ENCODE assay signal across 15 cellular contexts in genomic region chr11:12017243-12017678, GRCh38. TPM values are rescaled to one million over a fixed set of nuclear protein-coding genes. Genes with fewer than 3 reads are reported as not detected.
DNase-seq lines count a peak whose midpoint lies in the region; ATAC-seq and TF ChIP-seq lines count a peak whose summit lies in the region.
"Had no signal": no experiment of that assay in that cellular context is flagged by ENCODE, and none has a peak within 500 bp of the region (broad histone marks: within the 10 kb centered on the region; RNA-seq: fewer than 3 reads in every experiment).

No MANE protein-coding gene starts in this region.

- ATAC-seq in HG03565 (IDR thresholded peaks at IDR 0.05; ENCODE audit: unreplicated experiment), result no peak
- no peak for ATAC-seq in GM18909 (IDR thresholded peaks at IDR 0.05; ENCODE audit: poor library complexity, unreplicated experiment)
- ATAC-seq: pancreas had no signal

- DNase-seq in GM03348 (ENCODE audit: low spot score) (peak; percentile 56), astrocyte of the hippocampus (ENCODE audit: low read depth, low spot score) (peak; percentile 95), fibroblast of villous mesenchyme (ENCODE audit: low read depth) (peak; percentile 60), skeletal muscle cell (ENCODE audit: low read depth) (peak; percentile 65), UCSD-AML1 (lab: John Stamatoyannopoulos, UW; ENCODE audit: unreplicated experiment) (no peak), NCI-H748 (lab: John Stamatoyannopoulos, UW; ENCODE audit: unreplicated experiment) (no peak)
- DNase-seq: activated CD4-positive, alpha-beta T cell treated with anti-CD3 and anti-CD28 coated beads for 4 hours; NCI-H1105; NCI-H510A; pancreas; T-helper 1 cell had no signal

- no peak for TF ChIP-seq CTCF in fibroblast of villous mesenchyme (IDR thresholded peaks at IDR 0.05; ENCODE audit: insufficient read depth, low read depth, low read length)

- H3K4me3 ChIP-seq in fibroblast of villous mesenchyme (ENCODE audit: low read depth, low read length), result no peak overlapping the region
- H3K4me3 ChIP-seq in skeletal muscle cell (ENCODE audit: low read depth, low read length), result no peak overlapping the region
- H3K4me3 ChIP-seq: BLaER1 treated with 17β-estradiol and CSF1 and Interleukin-3, amounts not matched to agents 10 nM and 100 nM; HAP-1; pancreas had no signal

RNA-seq across cellular contexts. Expression of gene DKK3, which starts 8.8 kb away (rescaled TPM):
- 316 and 338 TPM in 2 replicates for total RNA-seq in fibroblast of villous mesenchyme

Comparison
In these comparisons a context has a peak if more than half of its experiments do, and no peak if none do; other contexts are left out.
1. DNase-seq: peak in GM03348 (single experiment), astrocyte of the hippocampus (single experiment), fibroblast of villous mesenchyme (single experiment) and skeletal muscle cell (single experiment); none in UCSD-AML1 (single experiment) and NCI-H748 (single experiment).